In the genomic region with DNA sequence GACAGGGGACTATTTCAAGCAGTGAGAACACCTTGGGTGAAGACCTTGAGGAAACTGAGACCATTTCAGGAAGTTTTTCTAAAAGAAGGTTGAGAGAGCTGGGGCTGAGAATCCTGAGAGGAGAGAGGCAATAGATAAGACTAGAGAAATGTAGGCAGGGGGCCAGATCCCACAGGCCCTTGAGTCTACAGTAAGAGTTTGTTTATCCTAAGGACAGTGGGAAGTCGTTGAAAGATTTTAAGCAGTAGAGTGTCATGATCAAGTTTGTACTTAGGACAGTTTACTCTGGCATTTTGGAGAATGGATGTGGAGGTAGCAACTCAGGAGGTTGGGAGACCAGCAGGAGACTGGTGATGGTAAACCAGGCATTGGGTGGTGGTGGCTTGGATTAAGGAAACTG, we compare ENCODE assay signal across 1 cellular context.
TF ChIP-seq lines count a peak whose summit lies in the region.

No MANE protein-coding gene starts in this region.

TF ChIP-seq in GM23338, 12 proteins besides CTCF, POLR2A, EP300 and RAD21 (continued from another document):
- TF ChIP-seq, protein P1, sequence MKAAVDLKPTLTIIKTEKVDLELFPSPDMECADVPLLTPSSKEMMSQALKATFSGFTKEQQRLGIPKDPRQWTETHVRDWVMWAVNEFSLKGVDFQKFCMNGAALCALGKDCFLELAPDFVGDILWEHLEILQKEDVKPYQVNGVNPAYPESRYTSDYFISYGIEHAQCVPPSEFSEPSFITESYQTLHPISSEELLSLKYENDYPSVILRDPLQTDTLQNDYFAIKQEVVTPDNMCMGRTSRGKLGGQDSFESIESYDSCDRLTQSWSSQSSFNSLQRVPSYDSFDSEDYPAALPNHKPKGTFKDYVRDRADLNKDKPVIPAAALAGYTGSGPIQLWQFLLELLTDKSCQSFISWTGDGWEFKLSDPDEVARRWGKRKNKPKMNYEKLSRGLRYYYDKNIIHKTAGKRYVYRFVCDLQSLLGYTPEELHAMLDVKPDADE (IDR thresholded peaks at IDR 0.05): no peak
- no peak for TF ChIP-seq JUNB (IDR thresholded peaks at IDR 0.05; ENCODE audit: unreplicated experiment)
